Comparison of ENCODE assay signal across 8 cellular contexts in genomic region chr17:59840908-59841666, GRCh38. TPM values are rescaled to one million over a fixed set of nuclear protein-coding genes. Genes with fewer than 3 reads are reported as not detected.
DNase-seq lines count a peak whose midpoint lies in the region; TF ChIP-seq lines count a peak whose summit lies in the region.

No MANE protein-coding gene starts in this region.

- peak overlapping the region; percentile 93 for H3K27ac ChIP-seq in HUES64 (ENCODE audit: low read depth, low read length)

- CTCF ChIA-PET in MCF 10A (lab: Yijun Ruan, JAX) = interaction anchor here (0.6 to 5.0 kb wide), 5 partner anchors 12 to 96 kb away, joined by 3 to 81 read pairs (median 5); no protein-coding TSS in a partner anchor

- H3K4me3 ChIP-seq in HUES64 (ENCODE audit: low read length) = peak overlapping the region; percentile 80

- POLR2A ChIA-PET in MCF 10A (lab: Yijun Ruan, JAX) = interaction anchor here (0.6 to 14.0 kb wide), 17 partner anchors 7 to 222 kb away, joined by 3 to 720 read pairs (median 13); partner anchors contain the start of genes CLTC, PTRH2, RPS6KB1 and TUBD1

- H3K27me3 Mint-ChIP-seq in CD14-positive monocyte (ENCODE audit: low read depth in 3 of 3) (no peaks in the 10 kb centered on the region), MCF 10A (ENCODE audit: insufficient read depth, unreplicated experiment) (no peaks in the 10 kb centered on the region), mesothelial cell of epicardium (ENCODE audit: low read depth) (no peaks in the 10 kb centered on the region)

- intact Hi-C loops in CD14-positive monocyte (cut with micrococcal nuclease) = loop anchor here (5.0 to 10.0 kb wide), 2 partner anchors 34 to 216 kb away; no protein-coding TSS in a partner anchor
- intact Hi-C loops in MCF 10A (cut with micrococcal nuclease) = no loop called here

- H3K9ac ChIP-seq in HUES64 (ENCODE audit: low read depth, low read length) = peak overlapping the region; percentile 92

- peaks cover 40% of the 10 kb centered on the region for H3K36me3 ChIP-seq in HUES64 (ENCODE audit: insufficient read depth, low read length)

- 21% methylated on average over 5 of the region's 5 CpGs for WGBS in HUES64

- no TSS peak for BruUV-seq in MCF 10A (replicated peaks; lab: Mats Ljungman, UMichigan)

- H3K9me3 Mint-ChIP-seq in CD14-positive monocyte = peaks cover 0 to 5% (median 0%) of the 10 kb centered on the region in 7 donors
- no peaks in the 10 kb centered on the region for H3K9me3 Mint-ChIP-seq in MCF 10A (ENCODE audit: unreplicated experiment)
- no peaks in the 10 kb centered on the region for H3K9me3 Mint-ChIP-seq in mesothelial cell of epicardium

- H3K4me3 Mint-ChIP-seq in CD14-positive monocyte (peak overlapping the region; percentile 98 to 100), MCF 10A (ENCODE audit: unreplicated experiment) (peak overlapping the region; percentile 83), mesothelial cell of epicardium (peak overlapping the region; percentile 94)

- peaks cover 58% of the 10 kb centered on the region for H3K4me1 Mint-ChIP-seq in CD14-positive monocyte
- H3K4me1 Mint-ChIP-seq in MCF 10A (ENCODE audit: insufficient read depth, unreplicated experiment) = peaks cover 27% of the 10 kb centered on the region
- peaks cover 66% of the 10 kb centered on the region for H3K4me1 Mint-ChIP-seq in mesothelial cell of epicardium

- no peak for TF ChIP-seq CTCF in CD14-positive monocyte (IDR thresholded peaks at IDR 0.05)
- no peak for TF ChIP-seq CTCF in MCF 10A (IDR thresholded peaks at IDR 0.05; ENCODE audit: unreplicated experiment)
- no peak for TF ChIP-seq CTCF in mesothelial cell of epicardium (IDR thresholded peaks at IDR 0.05; ENCODE audit: unreplicated experiment)

- H3K27ac Mint-ChIP-seq in CD14-positive monocyte (peak overlapping the region; percentile 25 to 100 (median 96)), MCF 10A (ENCODE audit: low read depth, unreplicated experiment) (peak overlapping the region; percentile 98), mesothelial cell of epicardium (peak overlapping the region; percentile 99)

- H3K4me1 ChIP-seq in HUES64 (ENCODE audit: insufficient read depth, low read length) = peaks cover 31% of the 10 kb centered on the region

- no peak for DNase-seq in CD14-positive monocyte (ENCODE audit: low spot score)
- DNase-seq in MCF 10A (ENCODE audit: unreplicated experiment) = peak; percentile 43
- DNase-seq in mesothelial cell of epicardium (ENCODE audit: low spot score in 2 of 2, unreplicated experiment in 2 of 2) = no peak
- no peak for DNase-seq in NCI-H1417 treated with DMSO at 0.1 percent for 48 hours (lab: John Stamatoyannopoulos, UW)
- DNase-seq in COLO668 (lab: John Stamatoyannopoulos, UW; ENCODE audit: unreplicated experiment) = no peak
- DNase-seq in superior temporal gyrus (ENCODE audit: extremely low spot score) = no peak
- DNase-seq in NCI-H187 treated with DMSO at 0.1 percent for 48 hours (lab: John Stamatoyannopoulos, UW) = no peak

- H3K36me3 Mint-ChIP-seq in CD14-positive monocyte (peaks cover 43 to 55% of the 10 kb centered on the region in 2 donors), MCF 10A (ENCODE audit: insufficient read depth, unreplicated experiment) (peaks cover 89% of the 10 kb centered on the region), mesothelial cell of epicardium (peaks cover 34% of the 10 kb centered on the region)

- H3K9me3 ChIP-seq in HUES64 (ENCODE audit: insufficient read depth, low read depth, low read length) = no peaks in the 10 kb centered on the region

- no peaks in the 10 kb centered on the region for H3K27me3 ChIP-seq in HUES64 (ENCODE audit: insufficient read depth, low read length)

RNA-seq across cellular contexts. Expression of gene TUBD1, which starts 51.7 kb away (rescaled TPM):
- polyA plus RNA-seq in CD14-positive monocyte = 1 to 10 TPM; 2.9 to 7.3 TPM
- polyA plus RNA-seq in HUES64 (2013, experiment 1 of 2) = 15.5 TPM
- polyA plus RNA-seq in HUES64 (2013, experiment 2 of 2) = 12.6 TPM
- total RNA-seq in MCF 10A (2022) = 4.4 and 5.2 TPM in 2 replicates
- total RNA-seq in mesothelial cell of epicardium = 10.5 to 13.9 TPM (median 13.0 TPM) in 3 replicates

RNA-seq across cellular contexts. Expression of gene RPS6KB1, which starts 51.8 kb away (rescaled TPM):
- 10 to 100 TPM; 15.8 to 15.9 TPM for polyA plus RNA-seq in CD14-positive monocyte
- 13.2 TPM for polyA plus RNA-seq in HUES64 (2013, experiment 1 of 2)
- polyA plus RNA-seq in HUES64 (2013, experiment 2 of 2) = 14.6 TPM
- total RNA-seq in MCF 10A (2022) = 37.4 and 48.4 TPM in 2 replicates
- total RNA-seq in mesothelial cell of epicardium = 42.3 to 49.9 TPM (median 42.8 TPM) in 3 replicates
